In genomic region chr3:95905182-95905581, GRCh38 we compare ENCODE assay signal across 25 cellular contexts.
"Had no signal": no experiment of that assay in that cellular context is flagged by ENCODE, and none has a peak within 500 bp of the region (broad histone marks: within the 10 kb centered on the region; RNA-seq: fewer than 3 reads in every experiment).

No MANE protein-coding gene starts in this region.

- H3K4me3 ChIP-seq: body of pancreas, breast epithelium, PC-9 had no signal

- H3K27me3 ChIP-seq: body of pancreas, breast epithelium had no signal

- H3K4me1 ChIP-seq: body of pancreas, breast epithelium had no signal

- DNase-seq: activated CD4-positive, alpha-beta T cell treated with anti-CD3 and anti-CD28 coated beads, Interleukin-2, amount 10 ng/mL, durations not matched to agents 24 days and 14 days; activated CD4-positive, alpha-beta T cell treated with anti-CD3 and anti-CD28 coated beads, Interleukin-2, amount 50 U/mL, for 4 hours; activated CD8-positive, alpha-beta T cell treated with anti-CD3 and anti-CD28 coated beads, Interleukin-2, amount 10 ng/mL, durations not matched to agents 7 days and 5 days; activated gamma-delta T cell; activated naive CD4-positive, alpha-beta T cell treated with Interleukin-2 at 50 U/mL for 16 hours; activated naive CD8-positive, alpha-beta T cell treated with anti-CD3 and anti-CD28 coated beads, Interleukin-2, amount 10 ng/mL, durations not matched to agents 7 days and 5 days; activated T-cell treated with anti-CD3 and anti-CD28 coated beads, Interleukin-2, amount 50 U/mL, for 24 hours; body of pancreas; caudate nucleus; cerebellar nuclear complex; NCI-H1048; NCI-H1105 treated with DMSO at 0.1 percent for 48 hours; NCI-H1436; NCI-H1694; NCI-H1930; NCI-H2081 treated with DMSO at 0.1 percent for 48 hours; NCI-H345; NCI-H524 treated with DMSO at 0.1 percent for 48 hours; NK-92 treated with Interleukin-12 subunit alpha and Interleukin-12 subunit beta, amount 100 ng/mL, for 24 hours; PC-9; SIG-M5; T1000 had no signal

- ATAC-seq: activated CD8-positive, alpha-beta T cell treated with anti-CD3 and anti-CD28 coated beads, Interleukin-2, amount 10 ng/mL, durations not matched to agents 7 days and 5 days; body of pancreas had no signal

- H3K9me3 ChIP-seq: body of pancreas, breast epithelium had no signal

- H3K4me2 ChIP-seq: PC-9 had no signal

- FAIRE-seq: astrocyte had no signal

- H3K36me3 ChIP-seq: breast epithelium had no signal

- H3K27ac ChIP-seq: body of pancreas, breast epithelium, PC-9, RWPE1 had no signal
